1 cellular context compared by ENCODE assay signal in the genomic region with DNA sequence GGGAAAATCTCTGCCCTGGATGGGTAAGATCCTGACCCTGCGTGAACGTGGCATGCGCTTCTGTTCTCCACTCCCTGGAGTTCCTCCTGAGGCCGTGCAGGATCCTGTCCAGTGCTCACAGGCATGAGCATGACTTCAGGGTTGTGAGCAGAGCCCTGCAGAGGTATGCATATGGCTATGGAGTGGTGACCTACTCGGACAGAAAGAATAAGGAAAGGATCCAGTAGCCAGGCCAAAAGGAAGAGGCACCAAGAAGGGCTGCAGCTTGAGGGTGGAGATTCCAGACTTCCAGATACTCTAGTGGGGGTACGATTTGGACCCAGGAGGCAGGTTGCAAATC.
TF ChIP-seq lines count a peak whose summit lies in the region.

No MANE protein-coding gene starts in this region.

TF ChIP-seq in IMR-90, 13 proteins besides CTCF, POLR2A, EP300 and RAD21 (continued from another document):
- TF ChIP-seq MAZ (IDR thresholded peaks at IDR 0.05; ENCODE audit: borderline replicate concordance, low read depth, low read length) (no peak), MXI1 (IDR thresholded peaks at IDR 0.05; ENCODE audit: borderline replicate concordance, low read depth, low read length) (no peak), CHD1 (IDR thresholded peaks at IDR 0.05; ENCODE audit: low read depth, low read length) (no peak), FOS (IDR thresholded peaks at IDR 0.05; ENCODE audit: low read depth, low read length) (no peak), SMC3 (IDR thresholded peaks at IDR 0.05; ENCODE audit: low read depth, low read length) (no peak), BHLHE40 (IDR thresholded peaks at IDR 0.05; ENCODE audit: low read depth, low read length) (no peak), RFX5 (IDR thresholded peaks at IDR 0.05; ENCODE audit: low read depth, low read length) (no peak)
- TF ChIP-seq, protein P1, sequence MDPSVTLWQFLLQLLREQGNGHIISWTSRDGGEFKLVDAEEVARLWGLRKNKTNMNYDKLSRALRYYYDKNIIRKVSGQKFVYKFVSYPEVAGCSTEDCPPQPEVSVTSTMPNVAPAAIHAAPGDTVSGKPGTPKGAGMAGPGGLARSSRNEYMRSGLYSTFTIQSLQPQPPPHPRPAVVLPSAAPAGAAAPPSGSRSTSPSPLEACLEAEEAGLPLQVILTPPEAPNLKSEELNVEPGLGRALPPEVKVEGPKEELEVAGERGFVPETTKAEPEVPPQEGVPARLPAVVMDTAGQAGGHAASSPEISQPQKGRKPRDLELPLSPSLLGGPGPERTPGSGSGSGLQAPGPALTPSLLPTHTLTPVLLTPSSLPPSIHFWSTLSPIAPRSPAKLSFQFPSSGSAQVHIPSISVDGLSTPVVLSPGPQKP (IDR thresholded peaks at IDR 0.05; ENCODE audit: borderline replicate concordance, low read depth, low read length) = no peak
- TF ChIP-seq, protein P2, sequence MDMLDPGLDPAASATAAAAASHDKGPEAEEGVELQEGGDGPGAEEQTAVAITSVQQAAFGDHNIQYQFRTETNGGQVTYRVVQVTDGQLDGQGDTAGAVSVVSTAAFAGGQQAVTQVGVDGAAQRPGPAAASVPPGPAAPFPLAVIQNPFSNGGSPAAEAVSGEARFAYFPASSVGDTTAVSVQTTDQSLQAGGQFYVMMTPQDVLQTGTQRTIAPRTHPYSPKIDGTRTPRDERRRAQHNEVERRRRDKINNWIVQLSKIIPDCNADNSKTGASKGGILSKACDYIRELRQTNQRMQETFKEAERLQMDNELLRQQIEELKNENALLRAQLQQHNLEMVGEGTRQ (IDR thresholded peaks at IDR 0.05; ENCODE audit: low read depth, low read length) = no peak
